In genomic region chr3:114725966-114726365, GRCh38 we compare ENCODE assay signal across 1 cellular context.
TF ChIP-seq lines count a peak whose summit lies in the region.

No MANE protein-coding gene starts in this region.

TF ChIP-seq in HepG2, 621 proteins besides CTCF, POLR2A, EP300 and RAD21 (continued from another document):
- TF ChIP-seq, protein P1, sequence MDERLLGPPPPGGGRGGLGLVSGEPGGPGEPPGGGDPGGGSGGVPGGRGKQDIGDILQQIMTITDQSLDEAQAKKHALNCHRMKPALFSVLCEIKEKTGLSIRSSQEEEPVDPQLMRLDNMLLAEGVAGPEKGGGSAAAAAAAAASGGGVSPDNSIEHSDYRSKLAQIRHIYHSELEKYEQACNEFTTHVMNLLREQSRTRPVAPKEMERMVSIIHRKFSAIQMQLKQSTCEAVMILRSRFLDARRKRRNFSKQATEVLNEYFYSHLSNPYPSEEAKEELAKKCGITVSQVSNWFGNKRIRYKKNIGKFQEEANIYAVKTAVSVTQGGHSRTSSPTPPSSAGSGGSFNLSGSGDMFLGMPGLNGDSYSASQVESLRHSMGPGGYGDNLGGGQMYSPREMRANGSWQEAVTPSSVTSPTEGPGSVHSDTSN (CRISPR knock-in tag; IDR thresholded peaks at IDR 0.05), result no peak
- no peak for TF ChIP-seq GABPB1 (CRISPR knock-in tag; IDR thresholded peaks at IDR 0.05)
- TF ChIP-seq MED8 (CRISPR knock-in tag; IDR thresholded peaks at IDR 0.05; ENCODE audit: insufficient replicate concordance), result no peak
- TF ChIP-seq JUND (CRISPR knock-in tag; IDR thresholded peaks at IDR 0.05), result no peak
- no peak for TF ChIP-seq ZBTB20 (CRISPR knock-in tag; IDR thresholded peaks at IDR 0.05; ENCODE audit: borderline replicate concordance, low read depth)
- TF ChIP-seq EED (CRISPR knock-in tag; IDR thresholded peaks at IDR 0.05), result no peak
- no peak for TF ChIP-seq ZNF430 (CRISPR knock-in tag; IDR thresholded peaks at IDR 0.05)
- no peak for TF ChIP-seq NCOR1 (IDR thresholded peaks at IDR 0.05; ENCODE audit: borderline replicate concordance, low read length)
- no peak for TF ChIP-seq MTERF4 (CRISPR knock-in tag; IDR thresholded peaks at IDR 0.05)
- no peak for TF ChIP-seq KMT2B (CRISPR knock-in tag; IDR thresholded peaks at IDR 0.05)
- TF ChIP-seq PLRG1 (conservative IDR thresholded peaks at IDR 0.05), result no peak
- no peak for TF ChIP-seq CREM (IDR thresholded peaks at IDR 0.05)
- TF ChIP-seq CREM (CRISPR knock-in tag; IDR thresholded peaks at IDR 0.05), result no peak
- TF ChIP-seq IRX3 (CRISPR knock-in tag; IDR thresholded peaks at IDR 0.05; ENCODE audit: borderline replicate concordance, low read depth), result no peak
